Comparison of ENCODE assay signal across 1 cellular context in genomic region chr2:60252581-60253170, GRCh38.
TF ChIP-seq lines count a peak whose summit lies in the region.

No MANE protein-coding gene starts in this region.

TF ChIP-seq in HepG2, 621 proteins besides CTCF, POLR2A, EP300 and RAD21:
- no peak for TF ChIP-seq ZBTB40 (IDR thresholded peaks at IDR 0.05)
- peak; percentile 57; the same call in 1 of the 2 replicates for TF ChIP-seq ZBTB40 (CRISPR knock-in tag; IDR thresholded peaks at IDR 0.05)
- no peak for TF ChIP-seq PATZ1 (CRISPR knock-in tag; IDR thresholded peaks at IDR 0.05)
TF ChIP-seq in HepG2: peak in this region for 1.
